Comparison of ENCODE assay signal across 13 cellular contexts in genomic region chr17:77601054-77601979, GRCh38.
DNase-seq lines count a peak whose midpoint lies in the region; ATAC-seq, FAIRE-seq and TF ChIP-seq lines count a peak whose summit lies in the region.
"Had no signal": no experiment of that assay in that cellular context is flagged by ENCODE, and none has a peak within 500 bp of the region (broad histone marks: within the 10 kb centered on the region; RNA-seq: fewer than 3 reads in every experiment).

No MANE protein-coding gene starts in this region.

- DNase-seq in G401 (ENCODE audit: low spot score) (peak; percentile 57), breast epithelium (ENCODE audit: low spot score in 2 of 2) (no peak), kidney (peak; percentile 89), COR-L47 (lab: John Stamatoyannopoulos, UW) (no peak), DMS153 treated with DMSO at 0.1 percent for 48 hours (lab: John Stamatoyannopoulos, UW; ENCODE audit: unreplicated experiment) (no peak)
- no peak for DNase-seq in stimulated activated naive CD8-positive, alpha-beta T cell treated with anti-CD3 and anti-CD28 coated beads, Interleukin-15, Interleukin-2, amounts not matched to agents 100 U/mL and 50 U/mL, for 24 hours
- DNase-seq: activated CD4-positive, alpha-beta T cell treated with anti-CD3 and anti-CD28 coated beads for 1 hour; NCI-H1092; NCI-H510A treated with DMSO at 0.1 percent for 48 hours had no signal

- H3K27ac ChIP-seq in breast epithelium (peak overlapping the region; percentile 84 to 93), kidney (ENCODE audit: low read depth in 2 of 2, low read length in 2 of 2) (peak overlapping the region; percentile 57 to 83)

- TF ChIP-seq CTCF in breast epithelium (IDR thresholded peaks at IDR 0.05) (no peak), kidney (IDR thresholded peaks at IDR 0.05; ENCODE audit: borderline replicate concordance, extremely low read depth, insufficient read depth) (no peak)

- intact Hi-C loops in breast epithelium (cut with DNase I; ENCODE audit: low total_unique reads) (no loop called here), kidney (cut with DNase I) (no loop called here)

- peaks cover 0 to 10% of the 10 kb centered on the region in 2 donors for H3K4me1 ChIP-seq in breast epithelium
- H3K4me1 ChIP-seq in kidney (ENCODE audit: control insufficient read depth in 1 of 2, insufficient read depth in 1 of 2, low read depth in 1 of 2, low read length in 2 of 2) = peaks cover 0 to 12% of the 10 kb centered on the region in 2 donors
- H3K4me1 ChIP-seq in skeletal muscle satellite cell (ENCODE audit: control insufficient read depth, insufficient read depth, low read length) = peaks cover 32% of the 10 kb centered on the region

- H3K9me3 ChIP-seq in breast epithelium (no peaks in the 10 kb centered on the region), kidney (ENCODE audit: control insufficient read depth in 1 of 2, low read length in 2 of 2) (no peaks in the 10 kb centered on the region), skeletal muscle satellite cell (replicated peaks; ENCODE audit: low read length) (no peaks in the 10 kb centered on the region)

- no peak overlapping the region for H3K4me3 ChIP-seq in breast epithelium
- H3K4me3 ChIP-seq in kidney (ENCODE audit: low read length in 2 of 2) = no peak overlapping the region
- H3K4me3 ChIP-seq in skeletal muscle satellite cell (ENCODE audit: low read length) = no peak overlapping the region

- peak overlapping the region in 1 of 2 donors; percentile 43 for H3K9ac ChIP-seq in kidney (ENCODE audit: low read length in 2 of 2)
- H3K9ac ChIP-seq in skeletal muscle satellite cell (ENCODE audit: low read depth, low read length) = peak overlapping the region; percentile 70

- FAIRE-seq in kidney (lab: Jason Lieb, UNC) = no peak
- FAIRE-seq: colon had no signal

- ATAC-seq in HG02970 (IDR thresholded peaks at IDR 0.05; ENCODE audit: low FRiP score, unreplicated experiment) = no peak
- ATAC-seq in stimulated activated naive CD8-positive, alpha-beta T cell treated with anti-CD3 and anti-CD28 coated beads, Interleukin-15, Interleukin-2, amounts not matched to agents 100 U/mL and 50 U/mL, for 24 hours = no peak
- ATAC-seq: activated T-helper 17 cell treated with anti-CD3 and anti-CD28 coated beads, Interleukin-2, amount 50 U/mL, for 72 hours had no signal

- in situ Hi-C loops in G401 (cut with HindIII; ENCODE audit: low sequenced_read_pairs) = no loop called here

- peak overlapping the region; percentile 69 for H3K4me2 ChIP-seq in skeletal muscle satellite cell (ENCODE audit: low read length)

- no peak for TF ChIP-seq POLR2A in breast epithelium (IDR thresholded peaks at IDR 0.05)

- H3K27me3 ChIP-seq in breast epithelium (no peaks in the 10 kb centered on the region), skeletal muscle satellite cell (ENCODE audit: control insufficient read depth, insufficient read depth, low read length) (peaks cover 7% of the 10 kb centered on the region)

- H3K36me3 ChIP-seq in breast epithelium (no peaks in the 10 kb centered on the region), kidney (ENCODE audit: control insufficient read depth in 1 of 2, insufficient read depth in 2 of 2, low read length in 2 of 2) (no peaks in the 10 kb centered on the region), skeletal muscle satellite cell (ENCODE audit: insufficient read depth, low read length) (no peaks in the 10 kb centered on the region)

Comparison
In these comparisons a context has a peak if more than half of its experiments do, and no peak if none do; other contexts are left out.
1. DNase-seq: peak in G401 (single experiment) and kidney (single experiment); none in breast epithelium (0 of 2), COR-L47 (single experiment), stimulated activated naive CD8-positive, alpha-beta T cell treated with anti-CD3 and anti-CD28 coated beads, Interleukin-15, Interleukin-2, amounts not matched to agents 100 U/mL and 50 U/mL, for 24 hours (single experiment) and DMS153 treated with DMSO at 0.1 percent for 48 hours (single experiment).